In the genomic region with DNA sequence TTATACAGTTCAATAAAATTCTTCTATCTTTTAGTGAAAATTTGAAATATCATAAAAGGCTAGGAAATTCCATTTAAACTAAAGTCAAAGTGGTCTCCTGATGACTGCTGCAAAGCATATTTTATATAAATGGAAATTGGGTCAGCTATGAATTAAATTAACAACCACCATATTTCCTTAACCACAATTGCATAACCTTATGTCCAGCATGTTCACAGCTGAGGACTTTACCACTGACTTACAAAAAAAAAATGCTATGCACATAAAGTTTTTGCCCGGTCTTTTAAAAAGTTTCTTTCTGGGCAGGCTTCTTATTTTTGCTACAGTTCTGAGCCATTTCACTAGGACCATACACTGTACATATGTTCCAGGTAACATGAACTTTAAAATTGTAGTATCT, we compare ENCODE assay signal across 22 cellular contexts.
"Had no signal": no experiment of that assay in that cellular context is flagged by ENCODE, and none has a peak within 500 bp of the region (broad histone marks: within the 10 kb centered on the region; RNA-seq: fewer than 3 reads in every experiment).

No MANE protein-coding gene starts in this region.

- H3K27ac ChIP-seq: esophagus squamous epithelium, left ventricle myocardium inferior, lower lobe of right lung, pancreas, tibial artery had no signal

- H3K4me1 ChIP-seq: esophagus squamous epithelium, left ventricle myocardium inferior, lower lobe of right lung, tibial artery had no signal

- H3K27me3 ChIP-seq: esophagus squamous epithelium, pancreas, tibial artery had no signal

- H3K27ac Mint-ChIP-seq: effector memory CD8-positive, alpha-beta T cell; immature natural killer cell; memory B cell; mesothelial cell of epicardium; natural killer cell; progenitor cell of endocrine pancreas; stimulated activated effector memory CD8-positive, alpha-beta T cell treated with anti-CD3 and anti-CD28 coated beads, Interleukin-12 subunit alpha, Interleukin-12 subunit beta, amount 100 ng/mL, for 72 hours had no signal

- H3K4me3 ChIP-seq: esophagus squamous epithelium, left ventricle myocardium inferior, lower lobe of right lung, pancreas, smooth muscle cell, tibial artery had no signal

- H3K36me3 ChIP-seq: esophagus squamous epithelium, left ventricle myocardium inferior, lower lobe of right lung, pancreas, tibial artery had no signal

- H3K36me3 Mint-ChIP-seq: immature natural killer cell; memory B cell; mesothelial cell of epicardium; natural killer cell; stimulated activated effector memory CD8-positive, alpha-beta T cell treated with anti-CD3 and anti-CD28 coated beads, Interleukin-12 subunit alpha, Interleukin-12 subunit beta, amount 100 ng/mL, for 72 hours had no signal

- DNase-seq: caudate nucleus; cortex of kidney; effector memory CD8-positive, alpha-beta T cell; esophagus squamous epithelium; immature natural killer cell; kidney; left cardiac atrium; left ventricle myocardium inferior; lower lobe of right lung; natural killer cell; pancreas; right cardiac atrium; stimulated activated CD4-positive, alpha-beta T cell treated with anti-CD3 and anti-CD28 coated beads, Interleukin-4, amount 100 ng/mL, for 1 hour; stimulated activated CD8-positive, alpha-beta memory T cell treated with anti-CD3 and anti-CD28 coated beads, Interleukin-4, amount 100 ng/mL, for 48 hours; stimulated activated naive CD8-positive, alpha-beta T cell treated with anti-CD3 and anti-CD28 coated beads, Interleukin-15, Interleukin-2, amounts not matched to agents 100 U/mL and 50 U/mL, for 24 hours; tibial artery had no signal

- H3K27me3 Mint-ChIP-seq: effector memory CD8-positive, alpha-beta T cell; progenitor cell of endocrine pancreas had no signal

- H3K4me3 Mint-ChIP-seq: effector memory CD8-positive, alpha-beta T cell; immature natural killer cell; memory B cell; mesothelial cell of epicardium; natural killer cell; neural crest cell; stimulated activated effector memory CD8-positive, alpha-beta T cell treated with anti-CD3 and anti-CD28 coated beads, Interleukin-12 subunit alpha, Interleukin-12 subunit beta, amount 100 ng/mL, for 72 hours had no signal

- H3K4me1 Mint-ChIP-seq: immature natural killer cell; memory B cell; natural killer cell; stimulated activated effector memory CD8-positive, alpha-beta T cell treated with anti-CD3 and anti-CD28 coated beads, Interleukin-12 subunit alpha, Interleukin-12 subunit beta, amount 100 ng/mL, for 72 hours had no signal

- H3K9me3 ChIP-seq: esophagus squamous epithelium, lower lobe of right lung, pancreas, tibial artery had no signal

- H3K9me3 Mint-ChIP-seq: mesothelial cell of epicardium; stimulated activated effector memory CD8-positive, alpha-beta T cell treated with anti-CD3 and anti-CD28 coated beads, Interleukin-12 subunit alpha, Interleukin-12 subunit beta, amount 100 ng/mL, for 72 hours had no signal
